In genomic region chr1:64848136-64848535, GRCh38 we compare ENCODE assay signal across 22 cellular contexts.
DNase-seq lines count a peak whose midpoint lies in the region; ATAC-seq, FAIRE-seq and TF ChIP-seq lines count a peak whose summit lies in the region.
"Had no signal": no experiment of that assay in that cellular context is flagged by ENCODE, and none has a peak within 500 bp of the region (broad histone marks: within the 10 kb centered on the region; RNA-seq: fewer than 3 reads in every experiment).

No MANE protein-coding gene starts in this region.

- no peaks in the 10 kb centered on the region for H3K9me3 Mint-ChIP-seq in GM23338
- no peaks in the 10 kb centered on the region for H3K9me3 Mint-ChIP-seq in mesothelial cell of epicardium
- H3K9me3 Mint-ChIP-seq: CD8-positive, alpha-beta memory T cell had no signal

- H3K36me3 Mint-ChIP-seq in GM23338 (ENCODE audit: low read depth) (peaks cover 11% of the 10 kb centered on the region; the same call in 2 of the 3 replicates), mesothelial cell of epicardium (peaks cover 13% of the 10 kb centered on the region)

- H3K4me3 Mint-ChIP-seq in GM23338 (no peak overlapping the region), mesothelial cell of epicardium (no peak overlapping the region)
- H3K4me3 Mint-ChIP-seq: B cell; CD8-positive, alpha-beta memory T cell had no signal

- H3K27ac Mint-ChIP-seq in GM23338 = no peak overlapping the region
- no peak overlapping the region for H3K27ac Mint-ChIP-seq in mesothelial cell of epicardium
- H3K27ac Mint-ChIP-seq: B cell had no signal

- intact Hi-C loops in testis (cut with DNase I; ENCODE audit: low total_unique reads) = no loop called here

- H2AFZ ChIP-seq in GM23338 = no peak overlapping the region
- H2AFZ ChIP-seq: PC-9 had no signal

- H3K27me3 Mint-ChIP-seq in GM23338 (ENCODE audit: insufficient read depth, low read depth, poor library complexity) (peaks cover 9% of the 10 kb centered on the region), mesothelial cell of epicardium (ENCODE audit: low read depth) (no peaks in the 10 kb centered on the region)
- H3K27me3 Mint-ChIP-seq: B cell had no signal

- H3F3A ChIP-seq in GM23338 (replicated peaks; ENCODE audit: low read depth) = no peaks in the 10 kb centered on the region

- H3K9me2 ChIP-seq in GM23338 (ENCODE audit: insufficient read depth) = 0 out of 2 replicates have a peak, but pooled peaks cover 6% of the 10 kb centered on the region

- FAIRE-seq in bronchial epithelial cell (lab: Jason Lieb, UNC) = peak; percentile 7
- FAIRE-seq: HTR-8/SVneo had no signal

- in situ Hi-C loops in G401 (cut with HindIII; ENCODE audit: low sequenced_read_pairs) = no loop called here

- no peaks in the 10 kb centered on the region for H3K9me3 ChIP-seq in testis
- H3K9me3 ChIP-seq: SJSA1 had no signal

- no peaks in the 10 kb centered on the region for H3K79me2 ChIP-seq in GM23338 (replicated peaks; ENCODE audit: insufficient read depth)

- H3K36me3 ChIP-seq in bronchial epithelial cell (ENCODE audit: control insufficient read depth, insufficient read depth, low read length) (peaks cover 9% of the 10 kb centered on the region), testis (ENCODE audit: low read depth, missing control alignments) (no peaks in the 10 kb centered on the region), GM23338 (ENCODE audit: insufficient read depth) (no peaks in the 10 kb centered on the region)

- no peak overlapping the region for H3K4me2 ChIP-seq in GM23338
- H3K4me2 ChIP-seq: PC-9 had no signal

- TF ChIP-seq POLR2A in testis (IDR thresholded peaks at IDR 0.05) = no peak

- H3K27me3 ChIP-seq in bronchial epithelial cell (ENCODE audit: control insufficient read depth, insufficient read depth, low read length) (no peaks in the 10 kb centered on the region), testis (no peaks in the 10 kb centered on the region), GM23338 (ENCODE audit: insufficient read depth) (no peaks in the 10 kb centered on the region)
- H3K27me3 ChIP-seq: SJSA1 had no signal

- H3K4me1 ChIP-seq in testis (no peaks in the 10 kb centered on the region), GM23338 (ENCODE audit: insufficient read depth) (no peaks in the 10 kb centered on the region)
- H3K4me1 ChIP-seq: SJSA1 had no signal

- H3K27ac ChIP-seq in testis (no peak overlapping the region), GM23338 (ENCODE audit: low read depth) (no peak overlapping the region)
- H3K27ac ChIP-seq: C4-2B, PC-9, SJSA1 had no signal

- TF ChIP-seq CTCF in bronchial epithelial cell (IDR thresholded peaks at IDR 0.05; ENCODE audit: insufficient read depth, low read length, severe bottlenecking) (no peak), testis (IDR thresholded peaks at IDR 0.05) (no peak), GM23338 (conservative IDR thresholded peaks at IDR 0.05; ENCODE audit: low read depth in 2 of 2) (no peak), mesothelial cell of epicardium (IDR thresholded peaks at IDR 0.05; ENCODE audit: unreplicated experiment) (no peak)

- H3K4me1 Mint-ChIP-seq in GM23338 = no peaks in the 10 kb centered on the region
- no peaks in the 10 kb centered on the region for H3K4me1 Mint-ChIP-seq in mesothelial cell of epicardium

- no peak overlapping the region for H3K4me3 ChIP-seq in bronchial epithelial cell (ENCODE audit: low read depth, low read length)
- no peak overlapping the region for H3K4me3 ChIP-seq in testis
- H3K4me3 ChIP-seq in GM23338 = no peak overlapping the region
- H3K4me3 ChIP-seq: PC-9, SJSA1 had no signal

- 100% methylated on average over 1 to 3 of the region's 3 CpGs for WGBS in testis, 2 donors

- no peak for ATAC-seq in GM23338
- ATAC-seq: Right ventricle myocardium inferior had no signal

- peak; percentile 72 for DNase-seq in G401 (ENCODE audit: low spot score)
- peak; percentile 92 for DNase-seq in NCI-H1694 treated with DMSO at 0.1 percent for 48 hours (lab: John Stamatoyannopoulos, UW)
- DNase-seq in bronchial epithelial cell (ENCODE audit: low read depth) = no peak
- DNase-seq in testis = peak; percentile 10
- DNase-seq in activated CD8-positive, alpha-beta memory T cell treated with anti-CD3 and anti-CD28 coated beads, Interleukin-2, amount 50 U/mL, for 4 hours = no peak
- no peak for DNase-seq in GM23338 (ENCODE audit: low spot score)
- DNase-seq in mesothelial cell of epicardium (ENCODE audit: low spot score in 2 of 2, unreplicated experiment in 2 of 2) = no peak
- DNase-seq: CD8-positive, alpha-beta memory T cell; GOT3; HCEC 1CT; KBM-7; MV-4-11; NCI-H1105; NCI-H146; NCI-H2081; NK-92 treated with Interleukin-12 subunit alpha and Interleukin-12 subunit beta, amount 100 ng/mL, for 24 hours; PC-9 had no signal

- H4K20me1 ChIP-seq in GM23338 (replicated peaks; ENCODE audit: insufficient read depth) = no peaks in the 10 kb centered on the region

TF ChIP-seq in GM23338, 12 proteins besides CTCF, POLR2A, EP300 and RAD21:
- TF ChIP-seq STAT1 (IDR thresholded peaks at IDR 0.05; ENCODE audit: unreplicated experiment) (no peak), NANOG (IDR thresholded peaks at IDR 0.05; ENCODE audit: borderline replicate concordance) (no peak), ZNF331 (CRISPR knock-in tag; IDR thresholded peaks at IDR 0.05; ENCODE audit: low read depth) (no peak), POLR2AphosphoS5 (IDR thresholded peaks at IDR 0.05; ENCODE audit: low read depth) (no peak), REST (IDR thresholded peaks at IDR 0.05; ENCODE audit: unreplicated experiment) (no peak), JUNB (IDR thresholded peaks at IDR 0.05; ENCODE audit: unreplicated experiment) (no peak), EZH2 (IDR thresholded peaks at IDR 0.05; ENCODE audit: low read depth, unreplicated experiment) (no peak), ZNF114 (CRISPR knock-in tag; IDR thresholded peaks at IDR 0.05) (no peak)

Comparison
In these comparisons a context has a peak if more than half of its experiments do, and no peak if none do; other contexts are left out.
1. DNase-seq: peak in G401 (single experiment), NCI-H1694 treated with DMSO at 0.1 percent for 48 hours (single experiment) and testis (single experiment); none in bronchial epithelial cell (single experiment), activated CD8-positive, alpha-beta memory T cell treated with anti-CD3 and anti-CD28 coated beads, Interleukin-2, amount 50 U/mL, for 4 hours (single experiment), GM23338 (single experiment) and mesothelial cell of epicardium (0 of 2).